In genomic region chr2:96819101-96819875, GRCh38 we compare ENCODE assay signal across 8 cellular contexts. TPM values are rescaled to one million over a fixed set of nuclear protein-coding genes. Genes with fewer than 3 reads are reported as not detected.
A peak's percentile ranks its signal among the peaks of the same experiment; 100 is the strongest.
DNase-seq lines count a peak whose midpoint lies in the region; ATAC-seq and TF ChIP-seq lines count a peak whose summit lies in the region.

No MANE protein-coding gene starts in this region.

- H3K27me3 Mint-ChIP-seq in stimulated activated naive CD8-positive, alpha-beta T cell treated with anti-CD3 and anti-CD28 coated beads, Interleukin-15, Interleukin-2, amounts not matched to agents 100 ng/mL and 50 ng/mL, for 24 hours = no peaks in the 10 kb centered on the region
- 0 out of 2 replicates have a peak, but pooled peaks cover 2% of the 10 kb centered on the region for H3K27me3 Mint-ChIP-seq in WTC11 (ENCODE audit: low read depth)

- CTCF ChIA-PET in WTC11 (lab: Charles Lee) = interaction anchor here (1.0 to 4.1 kb wide), 5 partner anchors 9 to 132 kb away, joined by 3 to 12 read pairs (median 5); partner anchors contain the start of gene ANKRD39

- H3K4me3 Mint-ChIP-seq in stimulated activated naive CD8-positive, alpha-beta T cell treated with anti-CD3 and anti-CD28 coated beads, Interleukin-15, Interleukin-2, amounts not matched to agents 100 ng/mL and 50 ng/mL, for 24 hours = peak overlapping the region; percentile 85
- peak overlapping the region; percentile 82 for H3K4me3 Mint-ChIP-seq in WTC11

- H3K27me3 ChIP-seq in foreskin keratinocyte = no peaks in the 10 kb centered on the region

- TF ChIP-seq CTCF in WTC11 (IDR thresholded peaks at IDR 0.05) = no peak
- TF ChIP-seq CTCF in foreskin keratinocyte (conservative IDR thresholded peaks at IDR 0.05) = no peak

- intact Hi-C loops in left colon (cut with DNase I, micrococcal nuclease) = no loop called here

- ATAC-seq in stimulated activated naive CD8-positive, alpha-beta T cell treated with anti-CD3 and anti-CD28 coated beads, Interleukin-15, Interleukin-2, amounts not matched to agents 100 U/mL and 50 U/mL, for 24 hours = no peak
- ATAC-seq in WTC11 = no peak
- peak; percentile 73 for ATAC-seq in left colon
- no peak for ATAC-seq in HG02571 (IDR thresholded peaks at IDR 0.05; ENCODE audit: unreplicated experiment)
- no peak for ATAC-seq in foreskin keratinocyte

- H3K27ac Mint-ChIP-seq in stimulated activated naive CD8-positive, alpha-beta T cell treated with anti-CD3 and anti-CD28 coated beads, Interleukin-15, Interleukin-2, amounts not matched to agents 100 ng/mL and 50 ng/mL, for 24 hours = no peak overlapping the region
- H3K27ac Mint-ChIP-seq in WTC11 = peak overlapping the region; percentile 90

- H3K27ac ChIP-seq in foreskin keratinocyte = no peak overlapping the region

- H3K4me1 ChIP-seq in foreskin keratinocyte = no peaks in the 10 kb centered on the region

- no peaks in the 10 kb centered on the region for H3K9me3 Mint-ChIP-seq in stimulated activated naive CD8-positive, alpha-beta T cell treated with anti-CD3 and anti-CD28 coated beads, Interleukin-15, Interleukin-2, amounts not matched to agents 100 ng/mL and 50 ng/mL, for 24 hours
- H3K9me3 Mint-ChIP-seq in WTC11 = no peaks in the 10 kb centered on the region

- peaks cover 22% of the 10 kb centered on the region for H3K36me3 Mint-ChIP-seq in stimulated activated naive CD8-positive, alpha-beta T cell treated with anti-CD3 and anti-CD28 coated beads, Interleukin-15, Interleukin-2, amounts not matched to agents 100 ng/mL and 50 ng/mL, for 24 hours (ENCODE audit: low read depth)
- peaks cover 21% of the 10 kb centered on the region for H3K36me3 Mint-ChIP-seq in WTC11

- no peak for DNase-seq in stimulated activated naive CD8-positive, alpha-beta T cell treated with anti-CD3 and anti-CD28 coated beads, Interleukin-15, Interleukin-2, amounts not matched to agents 100 U/mL and 50 U/mL, for 24 hours
- DNase-seq in WTC11 (ENCODE audit: low spot score) (no peak), left colon (peak; percentile 76 to 88), NCI-H1930 (lab: John Stamatoyannopoulos, UW) (no peak), foreskin keratinocyte (no peak)
- no peak for DNase-seq in stimulated activated CD4-positive, alpha-beta T cell treated with anti-CD3 and anti-CD28 coated beads, Interleukin-2, amount 100 ng/mL, for 24 hours

- POLR2A ChIA-PET in WTC11 (lab: Charles Lee) = interaction anchor here (0.6 kb wide), 1 partner anchor 10 kb away, joined by 4 read pairs; no protein-coding TSS in a partner anchor

- H3K4me1 Mint-ChIP-seq in stimulated activated naive CD8-positive, alpha-beta T cell treated with anti-CD3 and anti-CD28 coated beads, Interleukin-15, Interleukin-2, amounts not matched to agents 100 ng/mL and 50 ng/mL, for 24 hours (ENCODE audit: low read depth) = peaks cover 56% of the 10 kb centered on the region
- H3K4me1 Mint-ChIP-seq in WTC11 = peaks cover 48% of the 10 kb centered on the region

TF ChIP-seq in WTC11, 78 proteins besides CTCF, POLR2A, EP300 and RAD21:
- TF ChIP-seq PRDM15 (CRISPR knock-in tag; IDR thresholded peaks at IDR 0.05) = no peak
- no peak for TF ChIP-seq NR2C2 (CRISPR knock-in tag; IDR thresholded peaks at IDR 0.05)
- TF ChIP-seq NR3C1 (CRISPR knock-in tag; conservative IDR thresholded peaks at IDR 0.05; ENCODE audit: low read depth) = no peak
- TF ChIP-seq SP1 (CRISPR knock-in tag; conservative IDR thresholded peaks at IDR 0.05) = no peak
- peak; percentile 78 for TF ChIP-seq GABPB1 (CRISPR knock-in tag; IDR thresholded peaks at IDR 0.05)
- TF ChIP-seq ZNF219 (CRISPR knock-in tag; IDR thresholded peaks at IDR 0.05; ENCODE audit: borderline replicate concordance) = no peak
- no peak for TF ChIP-seq ARID4B (CRISPR knock-in tag; IDR thresholded peaks at IDR 0.05; ENCODE audit: borderline replicate concordance)
TF ChIP-seq in WTC11: peak in this region for 1.

RNA-seq across cellular contexts. Expression of gene CNNM3, which starts 3.2 kb away (rescaled TPM):
- 34.9 to 36.6 TPM (median 35.2 TPM) in 3 replicates for total RNA-seq in WTC11 (2021)
- 10 to 100 TPM; 25.4 to 25.8 TPM for total RNA-seq in left colon
- total RNA-seq in foreskin keratinocyte = 3.8 and 4.7 TPM in 2 replicates
- 2.6 and 2.7 TPM in 2 replicates for polyA plus RNA-seq in foreskin keratinocyte

RNA-seq across cellular contexts. Expression of gene ANKRD23, which starts 24.5 kb away (rescaled TPM):
- 2.5 to 4.1 TPM (median 3.2 TPM) in 3 replicates for total RNA-seq in WTC11 (2021)
- 1 to 10 TPM; 3.7 to 4.3 TPM for total RNA-seq in left colon
- 0.92 and 1.2 TPM in 2 replicates for total RNA-seq in foreskin keratinocyte
- 0.57 and 0.59 TPM in 2 replicates for polyA plus RNA-seq in foreskin keratinocyte

RNA-seq across cellular contexts. Expression of gene ANKRD39, which starts 38.5 kb away (rescaled TPM):
- total RNA-seq in WTC11 (2021) (16.2 to 17.9 TPM (median 17.0 TPM) in 3 replicates), left colon (10 to 100 TPM in 1 of 2 donors, 1 to 10 TPM in 1; 9.5 to 11.7 TPM), foreskin keratinocyte (10.5 and 10.6 TPM in 2 replicates)
- polyA plus RNA-seq in foreskin keratinocyte = 19.0 and 19.2 TPM in 2 replicates

RNA-seq across cellular contexts. Expression of gene SEMA4C, which starts 50.6 kb away (rescaled TPM):
- total RNA-seq in WTC11 (2021) (80.0 to 81.6 TPM (median 80.4 TPM) in 3 replicates), left colon (10 to 100 TPM; 13.2 to 17.5 TPM), foreskin keratinocyte (9.5 and 10.5 TPM in 2 replicates)
- 6.2 and 6.6 TPM in 2 replicates for polyA plus RNA-seq in foreskin keratinocyte

RNA-seq across cellular contexts. Expression of gene CNNM4, which starts 58.6 kb away (rescaled TPM):
- total RNA-seq in WTC11 (2021) (13.9 to 14.3 TPM (median 14.0 TPM) in 3 replicates), left colon (100 to 1,000 TPM in 1 of 2 donors, 10 to 100 TPM in 1; 98.5 to 142 TPM), foreskin keratinocyte (7.4 and 7.9 TPM in 2 replicates)
- 3.2 and 3.7 TPM in 2 replicates for polyA plus RNA-seq in foreskin keratinocyte

Comparison
In these comparisons a context has a peak if more than half of its experiments do, and no peak if none do; other contexts are left out.
1. DNase-seq: peak in left colon (2 of 2); none in stimulated activated naive CD8-positive, alpha-beta T cell treated with anti-CD3 and anti-CD28 coated beads, Interleukin-15, Interleukin-2, amounts not matched to agents 100 U/mL and 50 U/mL, for 24 hours (single experiment), WTC11 (single experiment), NCI-H1930 (0 of 2), stimulated activated CD4-positive, alpha-beta T cell treated with anti-CD3 and anti-CD28 coated beads, Interleukin-2, amount 100 ng/mL, for 24 hours (0 of 2) and foreskin keratinocyte (0 of 2).